Comparison of ENCODE assay signal across 13 cellular contexts in genomic region chr5:37071487-37071886, GRCh38.
"Had no signal": no experiment of that assay in that cellular context is flagged by ENCODE, and none has a peak within 500 bp of the region (broad histone marks: within the 10 kb centered on the region; RNA-seq: fewer than 3 reads in every experiment).

No MANE protein-coding gene starts in this region.

- H3K4me3 ChIP-seq: suprapubic skin had no signal

- H3K27ac ChIP-seq: foreskin keratinocyte, suprapubic skin had no signal

- H3K36me3 ChIP-seq: suprapubic skin had no signal

- DNase-seq: activated CD4-positive, alpha-beta T cell treated with anti-CD3 and anti-CD28 coated beads, Interleukin-2, amount 50 U/mL, for 1 hour; activated CD8-positive, alpha-beta memory T cell treated with anti-CD3 and anti-CD28 coated beads, Interleukin-2, amount 50 U/mL, for 4 hours; activated naive CD4-positive, alpha-beta T cell treated with anti-CD3 and anti-CD28 coated beads for 36 hours; activated T-cell treated with anti-CD3 and anti-CD28 coated beads, Interleukin-2, amount 50 U/mL, for 4 hours; glutamatergic neuron; stimulated activated CD4-positive, alpha-beta T cell treated with anti-CD3 and anti-CD28 coated beads, Interleukin-12 subunit alpha, Interleukin-12 subunit beta, amount 100 ng/mL, for 4 hours; stimulated activated CD4-positive, alpha-beta T cell treated with anti-CD3 and anti-CD28 coated beads, Interleukin-1b, Interleukin-23, amount 100 ng/mL, for 48 hours; stimulated activated CD8-positive, alpha-beta memory T cell treated with anti-CD3 and anti-CD28 coated beads, Interleukin-4, amount 100 ng/mL, for 48 hours; stimulated activated naive CD4-positive, alpha-beta T cell treated with Interleukin-2 at 50 U/mL for 16 hours; T-helper 17 cell; trophoblast cell had no signal

- H3K4me1 ChIP-seq: foreskin keratinocyte, suprapubic skin had no signal

- H3K27me3 ChIP-seq: foreskin keratinocyte, suprapubic skin had no signal

- H3K9me3 ChIP-seq: suprapubic skin had no signal
